Comparison of ENCODE assay signal across 12 cellular contexts in the genomic region with DNA sequence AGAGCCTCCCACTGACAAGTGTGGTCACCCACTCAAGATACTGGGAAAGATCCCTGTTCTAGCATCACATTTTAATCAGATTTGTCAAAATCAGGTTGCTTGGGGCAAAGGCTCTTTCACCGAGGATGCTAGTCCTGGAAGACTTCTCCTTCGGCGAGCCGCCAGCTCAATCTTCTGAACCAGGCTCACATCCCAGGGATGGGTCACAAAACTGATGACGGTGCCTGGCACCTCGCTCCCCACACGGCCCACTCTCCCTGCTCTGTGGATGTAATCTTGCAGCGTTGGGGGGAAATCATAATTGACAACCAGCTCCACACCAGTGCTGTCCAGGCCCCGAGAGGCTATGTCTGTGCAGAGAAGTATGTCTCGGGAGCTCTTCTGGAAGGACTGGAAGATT. TPM values are rescaled to one million over a fixed set of nuclear protein-coding genes. Genes with fewer than 3 reads are reported as not detected.
DNase-seq lines count a peak whose midpoint lies in the region; ATAC-seq and TF ChIP-seq lines count a peak whose summit lies in the region.
"Had no signal": no experiment of that assay in that cellular context is flagged by ENCODE, and none has a peak within 500 bp of the region (broad histone marks: within the 10 kb centered on the region; RNA-seq: fewer than 3 reads in every experiment).

No MANE protein-coding gene starts in this region.

- CTCF ChIA-PET in activated CD4-positive, alpha-beta T cell treated with anti-CD3 and anti-CD28 coated beads, Interleukin-2, amount 10 ng/mL, durations not matched to agents 7 days and 5 days (lab: Charles Lee) = interaction anchor here (0.6 to 1.9 kb wide), 4 partner anchors 10 to 21 kb away, joined by 3 to 10 read pairs (median 6); no protein-coding TSS in a partner anchor
- CTCF ChIA-PET in WTC11 (lab: Charles Lee) = interaction anchor here (2.1 to 3.2 kb wide), 3 partner anchors 63 to 205 kb away, joined by 5 to 17 read pairs (median 11); no protein-coding TSS in a partner anchor

- H3K4me1 ChIP-seq in iPS-18a (ENCODE audit: control insufficient read depth, low read depth, low read length) (peaks cover 7% of the 10 kb centered on the region), HAP-1 (peaks cover 11% of the 10 kb centered on the region)

- in situ Hi-C loops in HAP-1 (cut with MboI; ENCODE audit: low sequenced_read_pairs) = no loop called here

- POLR2A ChIA-PET in activated CD4-positive, alpha-beta T cell treated with anti-CD3 and anti-CD28 coated beads, Interleukin-2, amount 10 ng/mL, durations not matched to agents 7 days and 5 days (lab: Charles Lee) = interaction anchor here (0.6 kb wide), 1 partner anchor 1145 kb away, joined by 4 read pairs; no protein-coding TSS in a partner anchor
- POLR2A ChIA-PET in WTC11 (lab: Charles Lee) = interaction anchor here (0.7 kb wide), 1 partner anchor 326 kb away, joined by 3 read pairs; no protein-coding TSS in a partner anchor

- H3K9me3 Mint-ChIP-seq in activated CD4-positive, alpha-beta T cell treated with anti-CD3 and anti-CD28 coated beads, Interleukin-2, amount 10 ng/mL, durations not matched to agents 7 days and 5 days = no peaks in the 10 kb centered on the region
- no peaks in the 10 kb centered on the region for H3K9me3 Mint-ChIP-seq in WTC11
- H3K9me3 Mint-ChIP-seq in stimulated activated effector memory CD8-positive, alpha-beta T cell treated with anti-CD3 and anti-CD28 coated beads, Interleukin-12 subunit alpha, Interleukin-12 subunit beta, amount 100 ng/mL, for 72 hours = no peaks in the 10 kb centered on the region

- no peak overlapping the region for H3K27ac ChIP-seq in iPS-18a (ENCODE audit: low read length)

- H3K4me3 ChIP-seq in iPS-18a (ENCODE audit: low read length) (peak overlapping the region; percentile 96), HAP-1 (no peak overlapping the region)

- H3K27me3 Mint-ChIP-seq in activated CD4-positive, alpha-beta T cell treated with anti-CD3 and anti-CD28 coated beads, Interleukin-2, amount 10 ng/mL, durations not matched to agents 7 days and 5 days = no peaks in the 10 kb centered on the region
- no peaks in the 10 kb centered on the region; the same call in 1 of the 2 replicates for H3K27me3 Mint-ChIP-seq in WTC11 (ENCODE audit: low read depth)

- peak overlapping the region; percentile 95 for H3K27ac Mint-ChIP-seq in activated CD4-positive, alpha-beta T cell treated with anti-CD3 and anti-CD28 coated beads, Interleukin-2, amount 10 ng/mL, durations not matched to agents 7 days and 5 days
- no peak overlapping the region for H3K27ac Mint-ChIP-seq in WTC11
- H3K27ac Mint-ChIP-seq in stimulated activated effector memory CD8-positive, alpha-beta T cell treated with anti-CD3 and anti-CD28 coated beads, Interleukin-12 subunit alpha, Interleukin-12 subunit beta, amount 100 ng/mL, for 72 hours = peak overlapping the region; percentile 98

- H3K4me1 Mint-ChIP-seq in activated CD4-positive, alpha-beta T cell treated with anti-CD3 and anti-CD28 coated beads, Interleukin-2, amount 10 ng/mL, durations not matched to agents 7 days and 5 days = peaks cover 34% of the 10 kb centered on the region
- peaks cover 15% of the 10 kb centered on the region for H3K4me1 Mint-ChIP-seq in WTC11
- peaks cover 28% of the 10 kb centered on the region for H3K4me1 Mint-ChIP-seq in stimulated activated effector memory CD8-positive, alpha-beta T cell treated with anti-CD3 and anti-CD28 coated beads, Interleukin-12 subunit alpha, Interleukin-12 subunit beta, amount 100 ng/mL, for 72 hours

- H3K9ac ChIP-seq in iPS-18a (ENCODE audit: low read length) = no peak overlapping the region

- H3K36me3 Mint-ChIP-seq in activated CD4-positive, alpha-beta T cell treated with anti-CD3 and anti-CD28 coated beads, Interleukin-2, amount 10 ng/mL, durations not matched to agents 7 days and 5 days (ENCODE audit: low read depth) = peaks cover 19% of the 10 kb centered on the region
- peaks cover 6% of the 10 kb centered on the region; the same call in 1 of the 2 replicates for H3K36me3 Mint-ChIP-seq in WTC11
- H3K36me3 Mint-ChIP-seq in stimulated activated effector memory CD8-positive, alpha-beta T cell treated with anti-CD3 and anti-CD28 coated beads, Interleukin-12 subunit alpha, Interleukin-12 subunit beta, amount 100 ng/mL, for 72 hours = peaks cover 39% of the 10 kb centered on the region

- no peak for TF ChIP-seq CTCF in WTC11 (IDR thresholded peaks at IDR 0.05)

- no peak for ATAC-seq in WTC11
- no peak for ATAC-seq in stimulated activated effector memory CD8-positive, alpha-beta T cell treated with anti-CD3 and anti-CD28 coated beads, Interleukin-12 subunit alpha, Interleukin-12 subunit beta, amount 100 ng/mL, for 72 hours
- ATAC-seq in GM21576 (IDR thresholded peaks at IDR 0.05; ENCODE audit: unreplicated experiment) = no peak

- no peak for TF ChIP-seq POLR2A in erythroblast (IDR thresholded peaks at IDR 0.05; ENCODE audit: low read length)

- no peak for DNase-seq in activated CD4-positive, alpha-beta T cell treated with anti-CD3 and anti-CD28 coated beads, Interleukin-2, amount 10 ng/mL, durations not matched to agents 7 days and 5 days
- no peak for DNase-seq in activated CD4-positive, alpha-beta T cell treated with anti-CD3 and anti-CD28 coated beads for 4 hours
- DNase-seq in WTC11 (ENCODE audit: low spot score) (no peak), HAP-1 (ENCODE audit: low spot score in 2 of 2) (no peak), erythroblast (lab: John Stamatoyannopoulos, UW) (no peak)
- DNase-seq in stimulated activated effector memory CD8-positive, alpha-beta T cell treated with anti-CD3 and anti-CD28 coated beads, Interleukin-12 subunit alpha, Interleukin-12 subunit beta, amount 100 ng/mL, for 72 hours (ENCODE audit: low spot score in 2 of 2) = no peak
- DNase-seq: activated CD4-positive, alpha-beta T cell treated with anti-CD3 and anti-CD28 coated beads for 48 hours; cerebellar nuclear complex; hypothalamus; posterior cingulate gyrus had no signal

- H3K36me3 ChIP-seq in iPS-18a (ENCODE audit: control insufficient read depth, low read depth, low read length) (peaks cover 7% of the 10 kb centered on the region), HAP-1 (replicated peaks) (peaks cover 24% of the 10 kb centered on the region)

- H3K27me3 ChIP-seq in iPS-18a (ENCODE audit: control insufficient read depth, insufficient read depth, low read length) (no peaks in the 10 kb centered on the region), HAP-1 (ENCODE audit: low read depth) (no peaks in the 10 kb centered on the region)

- no peaks in the 10 kb centered on the region for H3K9me3 ChIP-seq in iPS-18a (ENCODE audit: control insufficient read depth, low read depth, low read length)
- no peaks in the 10 kb centered on the region for H3K9me3 ChIP-seq in HAP-1

- H3K4me3 Mint-ChIP-seq in activated CD4-positive, alpha-beta T cell treated with anti-CD3 and anti-CD28 coated beads, Interleukin-2, amount 10 ng/mL, durations not matched to agents 7 days and 5 days = peak overlapping the region; percentile 96
- peak overlapping the region; percentile 100 for H3K4me3 Mint-ChIP-seq in WTC11
- peak overlapping the region; percentile 94 for H3K4me3 Mint-ChIP-seq in stimulated activated effector memory CD8-positive, alpha-beta T cell treated with anti-CD3 and anti-CD28 coated beads, Interleukin-12 subunit alpha, Interleukin-12 subunit beta, amount 100 ng/mL, for 72 hours

TF ChIP-seq in WTC11, 78 proteins besides CTCF, POLR2A, EP300 and RAD21 (continues in another document):
- TF ChIP-seq, protein P1, sequence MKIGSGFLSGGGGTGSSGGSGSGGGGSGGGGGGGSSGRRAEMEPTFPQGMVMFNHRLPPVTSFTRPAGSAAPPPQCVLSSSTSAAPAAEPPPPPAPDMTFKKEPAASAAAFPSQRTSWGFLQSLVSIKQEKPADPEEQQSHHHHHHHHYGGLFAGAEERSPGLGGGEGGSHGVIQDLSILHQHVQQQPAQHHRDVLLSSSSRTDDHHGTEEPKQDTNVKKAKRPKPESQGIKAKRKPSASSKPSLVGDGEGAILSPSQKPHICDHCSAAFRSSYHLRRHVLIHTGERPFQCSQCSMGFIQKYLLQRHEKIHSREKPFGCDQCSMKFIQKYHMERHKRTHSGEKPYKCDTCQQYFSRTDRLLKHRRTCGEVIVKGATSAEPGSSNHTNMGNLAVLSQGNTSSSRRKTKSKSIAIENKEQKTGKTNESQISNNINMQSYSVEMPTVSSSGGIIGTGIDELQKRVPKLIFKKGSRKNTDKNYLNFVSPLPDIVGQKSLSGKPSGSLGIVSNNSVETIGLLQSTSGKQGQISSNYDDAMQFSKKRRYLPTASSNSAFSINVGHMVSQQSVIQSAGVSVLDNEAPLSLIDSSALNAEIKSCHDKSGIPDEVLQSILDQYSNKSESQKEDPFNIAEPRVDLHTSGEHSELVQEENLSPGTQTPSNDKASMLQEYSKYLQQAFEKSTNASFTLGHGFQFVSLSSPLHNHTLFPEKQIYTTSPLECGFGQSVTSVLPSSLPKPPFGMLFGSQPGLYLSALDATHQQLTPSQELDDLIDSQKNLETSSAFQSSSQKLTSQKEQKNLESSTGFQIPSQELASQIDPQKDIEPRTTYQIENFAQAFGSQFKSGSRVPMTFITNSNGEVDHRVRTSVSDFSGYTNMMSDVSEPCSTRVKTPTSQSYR (CRISPR knock-in tag; IDR thresholded peaks at IDR 0.05) = no peak
- TF ChIP-seq NFATC4 (CRISPR knock-in tag; IDR thresholded peaks at IDR 0.05) (no peak), HMGA2 (CRISPR knock-in tag; IDR thresholded peaks at IDR 0.05) (no peak), ESRRA (CRISPR knock-in tag; IDR thresholded peaks at IDR 0.05; ENCODE audit: borderline replicate concordance) (no peak), SP1 (CRISPR knock-in tag; conservative IDR thresholded peaks at IDR 0.05) (no peak)

RNA-seq across cellular contexts. Expression of a gene that starts 1.5 kb away (rescaled TPM):
- total RNA-seq in activated CD4-positive, alpha-beta T cell treated with anti-CD3 and anti-CD28 coated beads, Interleukin-2, amount 10 ng/mL, durations not matched to agents 7 days and 5 days = 10 to 100 TPM; 12.9 to 14.4 TPM
- total RNA-seq in WTC11 (2021) = 15.2 to 18.3 TPM (median 17.7 TPM) in 3 replicates

RNA-seq across cellular contexts. Expression of a gene that starts 1.6 kb away (rescaled TPM):
- 10 to 100 TPM; 21.5 to 23.4 TPM for total RNA-seq in activated CD4-positive, alpha-beta T cell treated with anti-CD3 and anti-CD28 coated beads, Interleukin-2, amount 10 ng/mL, durations not matched to agents 7 days and 5 days
- total RNA-seq in WTC11 (2021) = 23.5 to 27.9 TPM (median 25.8 TPM) in 3 replicates

RNA-seq across cellular contexts. Expression of a gene that starts 5.8 kb away (rescaled TPM):
- total RNA-seq in activated CD4-positive, alpha-beta T cell treated with anti-CD3 and anti-CD28 coated beads, Interleukin-2, amount 10 ng/mL, durations not matched to agents 7 days and 5 days = not detected
- 0.32 TPM in 1 of 3 replicates, not detected in the others for total RNA-seq in WTC11 (2021)

RNA-seq across cellular contexts. Expression of a gene that starts 22.2 kb away (rescaled TPM):
- 10 to 100 TPM; 12.4 to 14.2 TPM for total RNA-seq in activated CD4-positive, alpha-beta T cell treated with anti-CD3 and anti-CD28 coated beads, Interleukin-2, amount 10 ng/mL, durations not matched to agents 7 days and 5 days
- 0.13 to 0.25 TPM in 2 of 3 replicates, not detected in the other for total RNA-seq in WTC11 (2021)

RNA-seq across cellular contexts. Expression of a gene that starts 41.2 kb away (rescaled TPM):
- total RNA-seq in activated CD4-positive, alpha-beta T cell treated with anti-CD3 and anti-CD28 coated beads, Interleukin-2, amount 10 ng/mL, durations not matched to agents 7 days and 5 days = under 1 TPM; 0.10 TPM
- 1.6 to 2.7 TPM (median 2.5 TPM) in 3 replicates for total RNA-seq in WTC11 (2021)
